30 cellular contexts compared by ENCODE assay signal in genomic region chr17:49197346-49197998, GRCh38. TPM values are rescaled to one million over a fixed set of nuclear protein-coding genes. Genes with fewer than 3 reads are reported as not detected.
DNase-seq lines count a peak whose midpoint lies in the region; ATAC-seq and TF ChIP-seq lines count a peak whose summit lies in the region.
"Had no signal": no experiment of that assay in that cellular context is flagged by ENCODE, and none has a peak within 500 bp of the region (broad histone marks: within the 10 kb centered on the region; RNA-seq: fewer than 3 reads in every experiment).

No MANE protein-coding gene starts in this region.

- H3K4me3 ChIP-seq in MG63 (no peak overlapping the region), fibroblast of the aortic adventitia (ENCODE audit: low read depth, low read length) (no peak overlapping the region)
- H3K4me3 ChIP-seq: BLaER1, dorsolateral prefrontal cortex, gastrocnemius medialis, SJSA1 had no signal

- H3K27me3 ChIP-seq in MG63, result no peaks in the 10 kb centered on the region
- H3K27me3 ChIP-seq: BLaER1, dorsolateral prefrontal cortex, gastrocnemius medialis had no signal

- peaks cover 37% of the 10 kb centered on the region for H3K4me1 Mint-ChIP-seq in activated CD4-positive, alpha-beta T cell treated with anti-CD3 and anti-CD28 coated beads, Interleukin-2, amount 10 ng/mL, durations not matched to agents 7 days and 5 days
- peaks cover 28% of the 10 kb centered on the region for H3K4me1 Mint-ChIP-seq in stimulated activated memory B cell treated with anti-CD40 and anti-IgM and Interleukin-4, amounts not matched to agents 10 μg/mL and 1 μg/mL and 100 μg/mL, for 72 hours

- no peak overlapping the region for H3K4me3 Mint-ChIP-seq in activated CD4-positive, alpha-beta T cell treated with anti-CD3 and anti-CD28 coated beads, Interleukin-2, amount 10 ng/mL, durations not matched to agents 7 days and 5 days
- H3K4me3 Mint-ChIP-seq in stimulated activated memory B cell treated with anti-CD40 and anti-IgM and Interleukin-4, amounts not matched to agents 10 μg/mL and 1 μg/mL and 100 μg/mL, for 72 hours, result no peak overlapping the region
- H3K4me3 Mint-ChIP-seq: activated CD4-positive, alpha-beta memory T cell treated with anti-CD3 and anti-CD28 coated beads for 36 hours; central memory CD8-positive, alpha-beta T cell; naive B cell; stimulated activated naive CD8-positive, alpha-beta T cell treated with anti-CD3 and anti-CD28 coated beads, Interleukin-15, amount 100 ng/mL, for 72 hours; T-helper 17 cell had no signal

- H3K9me3 ChIP-seq in MG63, result no peaks in the 10 kb centered on the region
- H3K9me3 ChIP-seq: gastrocnemius medialis, SJSA1 had no signal

- CTCF ChIA-PET in activated CD4-positive, alpha-beta T cell treated with anti-CD3 and anti-CD28 coated beads, Interleukin-2, amount 10 ng/mL, durations not matched to agents 7 days and 5 days (lab: Charles Lee), result interaction anchor here (1.1 to 1.6 kb wide), 3 partner anchors 19 to 29 kb away, joined by 3 to 5 read pairs (median 4); no protein-coding TSS in a partner anchor

- ATAC-seq in stimulated activated memory B cell treated with anti-CD40 and anti-IgM and Interleukin-4, amounts not matched to agents 10 μg/mL and 1 μg/mL and 100 μg/mL, for 72 hours, result no peak
- no peak for ATAC-seq in GM21619 (IDR thresholded peaks at IDR 0.05; ENCODE audit: unreplicated experiment)
- ATAC-seq: gastrocnemius medialis; stimulated activated naive CD8-positive, alpha-beta T cell treated with anti-CD3 and anti-CD28 coated beads, Interleukin-15, amount 100 ng/mL, for 72 hours; T-helper 17 cell had no signal

- no peak overlapping the region for H3K27ac Mint-ChIP-seq in activated CD4-positive, alpha-beta T cell treated with anti-CD3 and anti-CD28 coated beads, Interleukin-2, amount 10 ng/mL, durations not matched to agents 7 days and 5 days
- peak overlapping the region; percentile 22 for H3K27ac Mint-ChIP-seq in stimulated activated memory B cell treated with anti-CD40 and anti-IgM and Interleukin-4, amounts not matched to agents 10 μg/mL and 1 μg/mL and 100 μg/mL, for 72 hours
- H3K27ac Mint-ChIP-seq: activated CD4-positive, alpha-beta memory T cell treated with anti-CD3 and anti-CD28 coated beads for 36 hours; T-helper 17 cell had no signal

- H3K27ac ChIP-seq in caudate nucleus (ENCODE audit: low read depth, low read length), result no peak overlapping the region
- H3K27ac ChIP-seq: BLaER1, dorsolateral prefrontal cortex, gastrocnemius medialis, SJSA1, WERI-Rb-1 had no signal

- no peaks in the 10 kb centered on the region for H3K27me3 Mint-ChIP-seq in activated CD4-positive, alpha-beta T cell treated with anti-CD3 and anti-CD28 coated beads, Interleukin-2, amount 10 ng/mL, durations not matched to agents 7 days and 5 days
- H3K27me3 Mint-ChIP-seq in stimulated activated memory B cell treated with anti-CD40 and anti-IgM and Interleukin-4, amounts not matched to agents 10 μg/mL and 1 μg/mL and 100 μg/mL, for 72 hours, result no peaks in the 10 kb centered on the region
- H3K27me3 Mint-ChIP-seq: activated CD4-positive, alpha-beta memory T cell treated with anti-CD3 and anti-CD28 coated beads for 36 hours; naive B cell; stimulated activated naive CD8-positive, alpha-beta T cell treated with anti-CD3 and anti-CD28 coated beads, Interleukin-15, amount 100 ng/mL, for 72 hours had no signal

- TF ChIP-seq CTCF in fibroblast of the aortic adventitia (IDR thresholded peaks at IDR 0.05; ENCODE audit: insufficient read depth, low read length), result no peak

- DNase-seq in activated CD4-positive, alpha-beta T cell treated with anti-CD3 and anti-CD28 coated beads, Interleukin-2, amount 10 ng/mL, durations not matched to agents 7 days and 5 days, result peak; percentile 12
- DNase-seq in activated CD4-positive, alpha-beta T cell treated with anti-CD3 and anti-CD28 coated beads, Interleukin-2, amount 50 U/mL, for 48 hours, result no peak
- peak; percentile 30 for DNase-seq in MG63
- DNase-seq in fibroblast of the aortic adventitia (ENCODE audit: low read depth), result peak; percentile 34
- DNase-seq in erythroblast (lab: John Stamatoyannopoulos, UW), result no peak
- no peak for DNase-seq in caudate nucleus (lab: John Stamatoyannopoulos, UW)
- DNase-seq: 8988T; activated CD4-positive, alpha-beta memory T cell treated with anti-CD3 and anti-CD28 coated beads for 36 hours; activated naive CD4-positive, alpha-beta T cell treated with Interleukin-2 at 50 U/mL for 16 hours; activated T-cell treated with anti-CD3 and anti-CD28 coated beads for 4 hours; Calu3; dorsolateral prefrontal cortex; gastrocnemius medialis; kidney; naive B cell; NCI-H187 treated with DMSO at 0.1 percent for 48 hours; NCI-H2227 treated with DMSO at 0.1 percent for 48 hours; posterior cingulate gyrus; stimulated activated CD4-positive, alpha-beta T cell treated with anti-CD3 and anti-CD28 coated beads, Interleukin-1b, Interleukin-23, amount 100 ng/mL, for 48 hours; stimulated activated naive CD8-positive, alpha-beta T cell treated with anti-CD3 and anti-CD28 coated beads, Interleukin-15, amount 100 ng/mL, for 72 hours; T-helper 17 cell; trophoblast cell; WERI-Rb-1 had no signal

- POLR2A ChIA-PET in activated CD4-positive, alpha-beta T cell treated with anti-CD3 and anti-CD28 coated beads, Interleukin-2, amount 10 ng/mL, durations not matched to agents 7 days and 5 days (lab: Charles Lee), result no interaction called here

- H3K9me3 Mint-ChIP-seq in activated CD4-positive, alpha-beta T cell treated with anti-CD3 and anti-CD28 coated beads, Interleukin-2, amount 10 ng/mL, durations not matched to agents 7 days and 5 days, result no peaks in the 10 kb centered on the region
- no peaks in the 10 kb centered on the region for H3K9me3 Mint-ChIP-seq in stimulated activated memory B cell treated with anti-CD40 and anti-IgM and Interleukin-4, amounts not matched to agents 10 μg/mL and 1 μg/mL and 100 μg/mL, for 72 hours
- H3K9me3 Mint-ChIP-seq: activated CD4-positive, alpha-beta memory T cell treated with anti-CD3 and anti-CD28 coated beads for 36 hours; central memory CD8-positive, alpha-beta T cell; stimulated activated naive CD8-positive, alpha-beta T cell treated with anti-CD3 and anti-CD28 coated beads, Interleukin-15, amount 100 ng/mL, for 72 hours had no signal

- H3K36me3 Mint-ChIP-seq in activated CD4-positive, alpha-beta T cell treated with anti-CD3 and anti-CD28 coated beads, Interleukin-2, amount 10 ng/mL, durations not matched to agents 7 days and 5 days (ENCODE audit: low read depth), result no peaks in the 10 kb centered on the region
- H3K36me3 Mint-ChIP-seq in stimulated activated memory B cell treated with anti-CD40 and anti-IgM and Interleukin-4, amounts not matched to agents 10 μg/mL and 1 μg/mL and 100 μg/mL, for 72 hours, result no peaks in the 10 kb centered on the region
- H3K36me3 Mint-ChIP-seq: naive B cell had no signal

- TF ChIP-seq POLR2A in erythroblast (IDR thresholded peaks at IDR 0.05; ENCODE audit: low read length), result no peak

- no peaks in the 10 kb centered on the region for H3K36me3 ChIP-seq in MG63
- H3K36me3 ChIP-seq: BLaER1, gastrocnemius medialis, SJSA1 had no signal

RNA-seq across cellular contexts. Expression of gene GNGT2, which starts 12.9 kb away (rescaled TPM):
- total RNA-seq in activated CD4-positive, alpha-beta T cell treated with anti-CD3 and anti-CD28 coated beads, Interleukin-2, amount 10 ng/mL, durations not matched to agents 7 days and 5 days, result 10 to 100 TPM; 15.0 to 15.9 TPM
- total RNA-seq in MG63 (2014; rRNA removed; shearing (Covaris generic); ENCODE audit: low replicate concordance), result not detected in 2 replicates
- 0.45 TPM in 1 of 2 replicates, not detected in the other for total RNA-seq in fibroblast of the aortic adventitia (ENCODE audit: low replicate concordance)
- total RNA-seq: Calu3, gastrocnemius medialis, SJSA1 had no signal

RNA-seq across cellular contexts. Expression of gene ABI3, which starts 13.0 kb away (rescaled TPM):
- 10 to 100 TPM; 58.4 to 59.4 TPM for total RNA-seq in activated CD4-positive, alpha-beta T cell treated with anti-CD3 and anti-CD28 coated beads, Interleukin-2, amount 10 ng/mL, durations not matched to agents 7 days and 5 days
- total RNA-seq in MG63 (2014; rRNA removed; shearing (Covaris generic); ENCODE audit: low replicate concordance), result not detected in 2 replicates
- total RNA-seq in fibroblast of the aortic adventitia (ENCODE audit: low replicate concordance), result 0.18 TPM in 1 of 2 replicates, not detected in the other
- total RNA-seq: Calu3, H4, SJSA1 had no signal

RNA-seq across cellular contexts. Expression of gene PHOSPHO1, which starts 33.1 kb away (rescaled TPM):
- not detected for total RNA-seq in activated CD4-positive, alpha-beta T cell treated with anti-CD3 and anti-CD28 coated beads, Interleukin-2, amount 10 ng/mL, durations not matched to agents 7 days and 5 days
- not detected in 2 replicates for total RNA-seq in MG63 (2014; rRNA removed; shearing (Covaris generic); ENCODE audit: low replicate concordance)
- 0.09 TPM in 1 of 2 replicates, not detected in the other for total RNA-seq in fibroblast of the aortic adventitia (ENCODE audit: low replicate concordance)
- total RNA-seq: activated CD4-positive, alpha-beta memory T cell treated with anti-CD3 and anti-CD28 coated beads for 36 hours; Calu3; epithelial cell of proximal tubule; T-helper 17 cell had no signal

Comparison
In these comparisons a context has a peak if more than half of its experiments do, and no peak if none do; other contexts are left out.
1. DNase-seq: peak in activated CD4-positive, alpha-beta T cell treated with anti-CD3 and anti-CD28 coated beads, Interleukin-2, amount 10 ng/mL, durations not matched to agents 7 days and 5 days (single experiment), MG63 (single experiment) and fibroblast of the aortic adventitia (single experiment); none in activated CD4-positive, alpha-beta T cell treated with anti-CD3 and anti-CD28 coated beads, Interleukin-2, amount 50 U/mL, for 48 hours (0 of 2), erythroblast (0 of 2) and caudate nucleus (0 of 61).
2. RNA of gene GNGT2, which starts 12.9 kb away (total RNA-seq): 15.0 to 15.9 TPM in activated CD4-positive, alpha-beta T cell treated with anti-CD3 and anti-CD28 coated beads, Interleukin-2, amount 10 ng/mL, durations not matched to agents 7 days and 5 days; 0.45 TPM in fibroblast of the aortic adventitia and not detected in MG63; every median in the first group is over 10 times any median in the second.
3. RNA of gene ABI3, which starts 13.0 kb away (total RNA-seq): 58.4 to 59.4 TPM in activated CD4-positive, alpha-beta T cell treated with anti-CD3 and anti-CD28 coated beads, Interleukin-2, amount 10 ng/mL, durations not matched to agents 7 days and 5 days; 0.18 TPM in fibroblast of the aortic adventitia and not detected in MG63; every median in the first group is over 10 times any median in the second.